ENCODE assay signal across 14 cellular contexts in the genomic region with DNA sequence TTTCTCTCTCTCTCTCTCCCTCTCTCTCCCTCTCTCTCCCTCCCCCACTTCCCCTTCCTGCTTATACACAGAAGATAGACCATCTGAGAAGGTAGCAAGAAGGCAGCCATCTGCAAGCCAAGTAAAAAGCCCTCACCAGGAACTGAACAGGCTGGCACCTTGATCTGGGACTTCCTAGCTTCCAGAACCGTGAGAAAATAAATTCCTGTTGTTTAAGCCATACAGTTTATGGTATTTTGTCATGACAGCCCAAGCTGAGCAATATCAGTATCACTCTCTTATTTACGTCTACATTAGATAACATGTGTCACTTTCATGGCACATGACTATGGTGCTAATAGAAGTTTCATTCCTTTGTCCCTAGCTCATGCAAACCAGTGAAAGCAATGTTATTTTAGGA.
DNase-seq lines count a peak whose midpoint lies in the region; ATAC-seq and TF ChIP-seq lines count a peak whose summit lies in the region.
"Had no signal": no experiment of that assay in that cellular context is flagged by ENCODE, and none has a peak within 500 bp of the region (broad histone marks: within the 10 kb centered on the region; RNA-seq: fewer than 3 reads in every experiment).

No MANE protein-coding gene starts in this region.

- 0 out of 2 replicates have a peak overlapping the region, but pooled peaks have one; percentile 17 for H3K4me3 ChIP-seq in PC-9
- H3K4me3 ChIP-seq in retinal pigment epithelial cell (ENCODE audit: low read length) = no peak overlapping the region

- H3K4me1 Mint-ChIP-seq in endothelial cell (ENCODE audit: unreplicated experiment) = peaks cover 60% of the 10 kb centered on the region

- ATAC-seq in activated CD4-positive, CD25-positive, alpha-beta regulatory T cell treated with anti-CD3 and anti-CD28 coated beads, Interleukin-2, amount 50 U/mL, for 24 hours = peak; percentile 81 to 82

- H3K27ac ChIP-seq in PC-9 = peak overlapping the region; percentile 75; the same call in 1 of the 2 replicates

- H3K4me3 Mint-ChIP-seq in endothelial cell (ENCODE audit: unreplicated experiment) = no peak overlapping the region

- H3K27me3 Mint-ChIP-seq in endothelial cell (ENCODE audit: unreplicated experiment) = peaks cover 1% of the 10 kb centered on the region

- DNase-seq in activated CD4-positive, CD25-positive, alpha-beta regulatory T cell (lab: John Stamatoyannopoulos, UW) = no peak
- DNase-seq in PC-9 (no peak), endothelial cell (ENCODE audit: low spot score) (no peak), retinal pigment epithelial cell (ENCODE audit: low read depth) (peak; percentile 52), NCI-H2081 treated with DMSO at 0.1 percent for 48 hours (lab: John Stamatoyannopoulos, UW) (no peak), HK-2 (ENCODE audit: unreplicated experiment) (no peak)
- no peak for DNase-seq in stimulated activated CD4-positive, alpha-beta T cell treated with anti-CD3 and anti-CD28 coated beads, Interleukin-4, amount 100 ng/mL, for 1 hour
- DNase-seq: ACHN, activated gamma-delta T cell, left cardiac atrium, MM.1S, NCI-H69, T1000 had no signal

- intact Hi-C loops in PC-9 (cut with micrococcal nuclease; ENCODE audit: unreplicated experiment) = loop anchor here (10.0 kb wide), 1 partner anchor 580 kb away; the partner anchor contains the start of gene INPP4B

- no peaks in the 10 kb centered on the region for H3K9me3 Mint-ChIP-seq in endothelial cell (ENCODE audit: unreplicated experiment)

- H3F3A ChIP-seq in PC-9 (ENCODE audit: insufficient read depth, low read depth) = peaks cover 9% of the 10 kb centered on the region

- POLR2A ChIA-PET in PC-9 (lab: Charles Lee; ENCODE audit: unreplicated experiment) = no interaction called here

- H3K79me2 ChIP-seq in PC-9 (ENCODE audit: low read depth) = 0 out of 2 replicates have a peak, but pooled peaks cover 5% of the 10 kb centered on the region

- no peak for TF ChIP-seq CTCF in PC-9 (conservative IDR thresholded peaks at IDR 0.05)
- no peak for TF ChIP-seq CTCF in endothelial cell (IDR thresholded peaks at IDR 0.05; ENCODE audit: unreplicated experiment)
- TF ChIP-seq CTCF in retinal pigment epithelial cell (conservative IDR thresholded peaks at IDR 0.05; ENCODE audit: low read depth, low read length) = no peak

- H2AFZ ChIP-seq in PC-9 = no peak overlapping the region

- H3K36me3 ChIP-seq in PC-9 (ENCODE audit: low read depth) = peaks cover 1% of the 10 kb centered on the region; the same call in 1 of the 2 replicates

- no peaks in the 10 kb centered on the region for H3K9me3 ChIP-seq in PC-9 (ENCODE audit: insufficient read depth, low read depth)

- H3K4me2 ChIP-seq in PC-9 = peak overlapping the region; percentile 54; the same call in 1 of the 2 replicates

- H3K27me3 ChIP-seq in PC-9 (ENCODE audit: insufficient read depth, low read depth) = no peaks in the 10 kb centered on the region

- H3K36me3 Mint-ChIP-seq in endothelial cell (ENCODE audit: low read depth, unreplicated experiment) = no peaks in the 10 kb centered on the region

- CTCF ChIA-PET in PC-9 (lab: Charles Lee) = no interaction called here

- peaks cover 25% of the 10 kb centered on the region for H3K4me1 ChIP-seq in PC-9 (replicated peaks; ENCODE audit: insufficient read depth)

- H3K9me2 ChIP-seq in PC-9 (ENCODE audit: insufficient read depth) = no peaks in the 10 kb centered on the region

- BruUV-seq in PC-9 (replicated peaks; lab: Mats Ljungman, UMichigan) = no TSS peak

- no peaks in the 10 kb centered on the region for H4K20me1 ChIP-seq in PC-9 (ENCODE audit: insufficient read depth)

- H3K27ac Mint-ChIP-seq in endothelial cell (ENCODE audit: unreplicated experiment) = peak overlapping the region; percentile 40
